ENCODE assay signal across 8 cellular contexts in genomic region chr12:45234134-45234865, GRCh38. TPM values are rescaled to one million over a fixed set of nuclear protein-coding genes. Genes with fewer than 3 reads are reported as not detected.
A peak's percentile ranks its signal among the peaks of the same experiment; 100 is the strongest.
DNase-seq lines count a peak whose midpoint lies in the region; ATAC-seq and TF ChIP-seq lines count a peak whose summit lies in the region.

No MANE protein-coding gene starts in this region.

- H3K36me3 Mint-ChIP-seq in activated T-helper 2 cell treated with anti-CD3 and anti-CD28 coated beads, Interferon-gamma antibody, Interleukin-2, Interleukin-4, amounts not matched to agents 10 μg/mL and 5 μg/mL and 100 μg/mL, durations not matched to agents 14 hours and 24 hours and 36 hours (ENCODE audit: low read depth), result peaks cover 10% of the 10 kb centered on the region
- peaks cover 3% of the 10 kb centered on the region for H3K36me3 Mint-ChIP-seq in effector memory CD8-positive, alpha-beta T cell (ENCODE audit: insufficient read depth)

- H3K4me3 ChIP-seq in GM06990 (replicated peaks; ENCODE audit: low read depth, low read length), result peak overlapping the region; percentile 5; the same call in 1 of the 2 replicates
- no peak overlapping the region for H3K4me3 ChIP-seq in retinal pigment epithelial cell (ENCODE audit: low read length)

- ATAC-seq in HG03442 (IDR thresholded peaks at IDR 0.05; ENCODE audit: unreplicated experiment) (peak; percentile 37), left cardiac atrium (peak; percentile 91 to 94), GM18861 (IDR thresholded peaks at IDR 0.05; ENCODE audit: unreplicated experiment) (no peak)
- no peak for ATAC-seq in effector memory CD8-positive, alpha-beta T cell (replicated peaks)

- H3K27ac Mint-ChIP-seq in activated T-helper 2 cell treated with anti-CD3 and anti-CD28 coated beads, Interferon-gamma antibody, Interleukin-2, Interleukin-4, amounts not matched to agents 10 μg/mL and 5 μg/mL and 100 μg/mL, durations not matched to agents 14 hours and 24 hours and 36 hours, result peak overlapping the region; percentile 76
- peak overlapping the region in 1 of 2 donors; percentile 9 for H3K27ac Mint-ChIP-seq in effector memory CD8-positive, alpha-beta T cell

- H3K4me1 Mint-ChIP-seq in activated T-helper 2 cell treated with anti-CD3 and anti-CD28 coated beads, Interferon-gamma antibody, Interleukin-2, Interleukin-4, amounts not matched to agents 10 μg/mL and 5 μg/mL and 100 μg/mL, durations not matched to agents 14 hours and 24 hours and 36 hours (ENCODE audit: low read depth), result peaks cover 47% of the 10 kb centered on the region
- peaks cover 25 to 33% of the 10 kb centered on the region in 2 donors for H3K4me1 Mint-ChIP-seq in effector memory CD8-positive, alpha-beta T cell (ENCODE audit: low read depth in 2 of 2)

- DNase-seq in GM06990 (ENCODE audit: extremely low read depth, insufficient read length) (no peak), left cardiac atrium (peak; percentile 27), retinal pigment epithelial cell (ENCODE audit: low read depth) (peak; percentile 87)
- DNase-seq in activated T-helper 2 cell treated with anti-CD3 and anti-CD28 coated beads, Interferon-gamma antibody, Interleukin-2, Interleukin-4, amounts not matched to agents 10 μg/mL and 5 μg/mL and 100 μg/mL, durations not matched to agents 14 hours and 24 hours and 36 hours (ENCODE audit: low spot score), result no peak
- no peak for DNase-seq in effector memory CD8-positive, alpha-beta T cell
- no peak for DNase-seq in activated effector memory CD4-positive, alpha-beta T cell treated with Interleukin-2 at 50 U/mL for 16 hours

- no peaks in the 10 kb centered on the region for H3K36me3 ChIP-seq in GM06990 (ENCODE audit: control insufficient read depth, insufficient read depth, low read length)

- TF ChIP-seq CTCF in GM06990 (IDR thresholded peaks at IDR 0.05; ENCODE audit: insufficient read depth, low read length, poor library complexity, severe bottlenecking) (no peak), retinal pigment epithelial cell (conservative IDR thresholded peaks at IDR 0.05; ENCODE audit: low read depth, low read length) (no peak)

- no peaks in the 10 kb centered on the region for H3K27me3 ChIP-seq in GM06990 (replicated peaks; ENCODE audit: control insufficient read depth, insufficient read depth, low read length)

- no peaks in the 10 kb centered on the region for H3K27me3 Mint-ChIP-seq in activated T-helper 2 cell treated with anti-CD3 and anti-CD28 coated beads, Interferon-gamma antibody, Interleukin-2, Interleukin-4, amounts not matched to agents 10 μg/mL and 5 μg/mL and 100 μg/mL, durations not matched to agents 14 hours and 24 hours and 36 hours (ENCODE audit: low read depth)
- no peaks in the 10 kb centered on the region for H3K27me3 Mint-ChIP-seq in effector memory CD8-positive, alpha-beta T cell

- no peak overlapping the region for H3K4me3 Mint-ChIP-seq in activated T-helper 2 cell treated with anti-CD3 and anti-CD28 coated beads, Interferon-gamma antibody, Interleukin-2, Interleukin-4, amounts not matched to agents 10 μg/mL and 5 μg/mL and 100 μg/mL, durations not matched to agents 14 hours and 24 hours and 36 hours (ENCODE audit: low read depth)
- no peak overlapping the region for H3K4me3 Mint-ChIP-seq in effector memory CD8-positive, alpha-beta T cell

- peaks cover 4% of the 10 kb centered on the region for H3K9me3 Mint-ChIP-seq in activated T-helper 2 cell treated with anti-CD3 and anti-CD28 coated beads, Interferon-gamma antibody, Interleukin-2, Interleukin-4, amounts not matched to agents 10 μg/mL and 5 μg/mL and 100 μg/mL, durations not matched to agents 14 hours and 24 hours and 36 hours
- H3K9me3 Mint-ChIP-seq in effector memory CD8-positive, alpha-beta T cell, result no peaks in the 10 kb centered on the region

- intact Hi-C loops in activated T-helper 2 cell treated with anti-CD3 and anti-CD28 coated beads, Interferon-gamma antibody, Interleukin-2, Interleukin-4, amounts not matched to agents 10 μg/mL and 5 μg/mL and 100 μg/mL, durations not matched to agents 14 hours and 24 hours and 36 hours (cut with micrococcal nuclease), result loop anchor here (10.0 kb wide), 2 partner anchors 121 to 389 kb away; no protein-coding TSS in a partner anchor
- intact Hi-C loops in left cardiac atrium (cut with DNase I), result no loop called here

RNA-seq across cellular contexts. Expression of gene ANO6, which starts 18.4 kb away (rescaled TPM):
- total RNA-seq in activated T-helper 2 cell treated with anti-CD3 and anti-CD28 coated beads, Interferon-gamma antibody, Interleukin-2, Interleukin-4, amounts not matched to agents 10 μg/mL and 5 μg/mL and 100 μg/mL, durations not matched to agents 14 hours and 24 hours and 36 hours, result 25.2 and 25.7 TPM in 2 replicates
- 10 to 100 TPM; 47.2 to 48.9 TPM for total RNA-seq in left cardiac atrium

Comparison
In these comparisons a context has a peak if more than half of its experiments do, and no peak if none do; other contexts are left out.
1. DNase-seq: peak in left cardiac atrium (single experiment) and retinal pigment epithelial cell (single experiment); none in GM06990 (single experiment), activated T-helper 2 cell treated with anti-CD3 and anti-CD28 coated beads, Interferon-gamma antibody, Interleukin-2, Interleukin-4, amounts not matched to agents 10 μg/mL and 5 μg/mL and 100 μg/mL, durations not matched to agents 14 hours and 24 hours and 36 hours (single experiment), effector memory CD8-positive, alpha-beta T cell (0 of 3) and activated effector memory CD4-positive, alpha-beta T cell treated with Interleukin-2 at 50 U/mL for 16 hours (single experiment).
2. ATAC-seq: peak in HG03442 (single experiment) and left cardiac atrium (2 of 2); none in effector memory CD8-positive, alpha-beta T cell (single experiment) and GM18861 (single experiment).